ENCODE assay signal across 11 cellular contexts in genomic region chr2:202771336-202771735, GRCh38.
DNase-seq lines count a peak whose midpoint lies in the region; ATAC-seq and TF ChIP-seq lines count a peak whose summit lies in the region.
"Had no signal": no experiment of that assay in that cellular context is flagged by ENCODE, and none has a peak within 500 bp of the region (broad histone marks: within the 10 kb centered on the region; RNA-seq: fewer than 3 reads in every experiment).

No MANE protein-coding gene starts in this region.

- no peak for ATAC-seq in HG03457 (IDR thresholded peaks at IDR 0.05; ENCODE audit: unreplicated experiment)
- ATAC-seq: HCT116 had no signal

- peak overlapping the region; percentile 74 for H3K27ac ChIP-seq in VCaP
- H3K27ac ChIP-seq in CD8-positive, alpha-beta memory T cell (ENCODE audit: low read depth, low read length) = no peak overlapping the region
- H3K27ac ChIP-seq: BLaER1 had no signal

- peaks cover 22% of the 10 kb centered on the region for H3K4me1 Mint-ChIP-seq in nephron
- peaks cover 0 to 4% (median 3%) of the 10 kb centered on the region in 3 donors for H3K4me1 Mint-ChIP-seq in CD8-positive, alpha-beta memory T cell

- peak overlapping the region; percentile 75 to 88 (median 82) for H3K27ac Mint-ChIP-seq in nephron
- H3K27ac Mint-ChIP-seq in CD8-positive, alpha-beta memory T cell = no peak overlapping the region

- H3K36me3 Mint-ChIP-seq in nephron (ENCODE audit: low read depth) = peaks cover 52% of the 10 kb centered on the region
- peaks cover 20 to 65% (median 27%) of the 10 kb centered on the region in 3 donors for H3K36me3 Mint-ChIP-seq in CD8-positive, alpha-beta memory T cell

- TF ChIP-seq CTCF in VCaP (conservative IDR thresholded peaks at IDR 0.05) (no peak), nephron (IDR thresholded peaks at IDR 0.05; ENCODE audit: unreplicated experiment in 3 of 3) (no peak)

- DNase-seq in dedifferentiated amniotic fluid mesenchymal stem cell (ENCODE audit: extremely low spot score) = peak; percentile 76
- no peak for DNase-seq in hippocampal formation (lab: John Stamatoyannopoulos, UW)
- no peak for DNase-seq in AML-193 (lab: John Stamatoyannopoulos, UW)
- no peak for DNase-seq in CD8-positive, alpha-beta memory T cell
- DNase-seq: DMS53, GF-D8 had no signal

- POLR2A ChIA-PET in CD8-positive, alpha-beta memory T cell (lab: Charles Lee) = no interaction called here

- H3K27me3 ChIP-seq in CD8-positive, alpha-beta memory T cell (ENCODE audit: insufficient read depth, low read length, poor library complexity, severe bottlenecking) = no peaks in the 10 kb centered on the region
- H3K27me3 ChIP-seq: BLaER1 had no signal

- no peak overlapping the region for H3K4me3 ChIP-seq in CD8-positive, alpha-beta memory T cell (ENCODE audit: low read length)
- H3K4me3 ChIP-seq: BLaER1 had no signal

- no peaks in the 10 kb centered on the region for H3K9me3 Mint-ChIP-seq in nephron
- H3K9me3 Mint-ChIP-seq in CD8-positive, alpha-beta memory T cell = no peaks in the 10 kb centered on the region

- H3K9me3 ChIP-seq in CD8-positive, alpha-beta memory T cell (ENCODE audit: low read length) = no peaks in the 10 kb centered on the region
- H3K9me3 ChIP-seq: BLaER1 had no signal

- no peak overlapping the region for H3K4me3 Mint-ChIP-seq in nephron
- H3K4me3 Mint-ChIP-seq in CD8-positive, alpha-beta memory T cell = no peak overlapping the region

- H3K27me3 Mint-ChIP-seq in nephron (ENCODE audit: low read depth) = no peaks in the 10 kb centered on the region
- H3K27me3 Mint-ChIP-seq in CD8-positive, alpha-beta memory T cell = no peaks in the 10 kb centered on the region

- no peaks in the 10 kb centered on the region for H3K4me1 ChIP-seq in CD8-positive, alpha-beta memory T cell (ENCODE audit: insufficient read depth, low read length)
- H3K4me1 ChIP-seq: BLaER1 had no signal

- CTCF ChIA-PET in CD8-positive, alpha-beta memory T cell (lab: Charles Lee) = no interaction called here

- peaks cover 10% of the 10 kb centered on the region for H3K36me3 ChIP-seq in CD8-positive, alpha-beta memory T cell (ENCODE audit: insufficient read depth, low read length)

Comparison
In these comparisons a context has a peak if more than half of its experiments do, and no peak if none do; other contexts are left out.
1. H3K27ac Mint-ChIP-seq: peak in nephron (3 of 3); none in CD8-positive, alpha-beta memory T cell (0 of 8).